8 cellular contexts compared by ENCODE assay signal in genomic region chr1:86760199-86760598, GRCh38.
"Had no signal": no experiment of that assay in that cellular context is flagged by ENCODE, and none has a peak within 500 bp of the region (broad histone marks: within the 10 kb centered on the region; RNA-seq: fewer than 3 reads in every experiment).

No MANE protein-coding gene starts in this region.

- FAIRE-seq: G401.6, GM12878, GM12891, GM12892, GM18507, GM19239 had no signal

- H3K4me3 ChIP-seq: GM12878 had no signal

- DNase-seq: GDM1, GF-D8 had no signal

- ATAC-seq: GM12878 had no signal
